20 cellular contexts compared by ENCODE assay signal in genomic region chr13:33154911-33155310, GRCh38.
DNase-seq lines count a peak whose midpoint lies in the region; ATAC-seq, FAIRE-seq and TF ChIP-seq lines count a peak whose summit lies in the region.
"Had no signal": no experiment of that assay in that cellular context is flagged by ENCODE, and none has a peak within 500 bp of the region (broad histone marks: within the 10 kb centered on the region; RNA-seq: fewer than 3 reads in every experiment).

No MANE protein-coding gene starts in this region.

- no peaks in the 10 kb centered on the region for H3K9me3 ChIP-seq in heart left ventricle
- no peaks in the 10 kb centered on the region for H3K9me3 ChIP-seq in endothelial cell of umbilical vein (replicated peaks; ENCODE audit: control insufficient read depth, insufficient read depth, low read length)
- no peaks in the 10 kb centered on the region for H3K9me3 ChIP-seq in vagina
- H3K9me3 ChIP-seq: BLaER1 treated with 17β-estradiol and CSF1 and Interleukin-3, amounts not matched to agents 10 nM and 100 nM had no signal

- H3K36me3 ChIP-seq in heart left ventricle (peaks cover 0 to 42% (median 19%) of the 10 kb centered on the region in 9 donors), endothelial cell of umbilical vein (ENCODE audit: control insufficient read depth in 2 of 2, extremely low read depth in 1 of 2, insufficient read depth in 2 of 2, low read length in 2 of 2) (peaks cover 0 to 3% of the 10 kb centered on the region in 2 experiments), vagina (no peaks in the 10 kb centered on the region)
- H3K36me3 ChIP-seq: BLaER1 treated with 17β-estradiol and CSF1 and Interleukin-3, amounts not matched to agents 10 nM and 100 nM had no signal

- H3K4me2 ChIP-seq in endothelial cell of umbilical vein (ENCODE audit: insufficient read depth, low read length): no peak overlapping the region
- H3K4me2 ChIP-seq: BLaER1 treated with 17β-estradiol and CSF1 and Interleukin-3, amounts not matched to agents 10 nM and 100 nM had no signal

- H3K27ac ChIP-seq in heart left ventricle (peak overlapping the region in 9 of 12 donors; percentile 18 to 68 (median 44)), endothelial cell of umbilical vein (ENCODE audit: insufficient read depth, low read depth, low read length) (peak overlapping the region; percentile 91), vagina (peak overlapping the region; percentile 27)
- H3K27ac ChIP-seq: BLaER1 treated with 17β-estradiol and CSF1 and Interleukin-3, amounts not matched to agents 10 nM and 100 nM had no signal

- peaks cover 47% of the 10 kb centered on the region for H3K36me3 Mint-ChIP-seq in osteocyte (ENCODE audit: unreplicated experiment)
- H3K36me3 Mint-ChIP-seq: CD8-positive, alpha-beta memory T cell had no signal

- no peak for FAIRE-seq in endothelial cell of umbilical vein (lab: Jason Lieb, UNC)
- FAIRE-seq: D721Med, G401.6 had no signal

- no peaks in the 10 kb centered on the region for H4K20me1 ChIP-seq in endothelial cell of umbilical vein (replicated peaks; ENCODE audit: control insufficient read depth, extremely low read depth, insufficient read depth, low read length)
- H4K20me1 ChIP-seq: BLaER1 treated with 17β-estradiol and CSF1 and Interleukin-3, amounts not matched to agents 10 nM and 100 nM had no signal

- ATAC-seq in heart left ventricle (peak in 1 of 4 donors; percentile 10), Right ventricle myocardium superior (ENCODE audit: poor library complexity) (no peak), HG03045 (IDR thresholded peaks at IDR 0.05; ENCODE audit: unreplicated experiment) (no peak)

- TF ChIP-seq CTCF in heart left ventricle (IDR thresholded peaks at IDR 0.05): no peak
- TF ChIP-seq CTCF in endothelial cell of umbilical vein (IDR thresholded peaks at IDR 0.05; ENCODE audit: extremely low read depth in 1 of 2, insufficient read depth in 1 of 2, low read depth in 1 of 2, low read length in 2 of 2): no peak
- no peak for TF ChIP-seq CTCF in osteocyte (IDR thresholded peaks at IDR 0.05)
- no peak for TF ChIP-seq CTCF in vagina (IDR thresholded peaks at IDR 0.05)

- no peak overlapping the region for H3K4me3 ChIP-seq in heart left ventricle
- H3K4me3 ChIP-seq in endothelial cell of umbilical vein (replicated peaks in 1 of 3; ENCODE audit: insufficient read depth in 1 of 3, low read depth in 1 of 3, low read length in 3 of 3): no peak overlapping the region
- no peak overlapping the region for H3K4me3 ChIP-seq in vagina
- H3K4me3 ChIP-seq: BLaER1 treated with 17β-estradiol and CSF1 and Interleukin-3, amounts not matched to agents 10 nM and 100 nM had no signal

- H3K27me3 Mint-ChIP-seq in osteocyte (ENCODE audit: unreplicated experiment): no peaks in the 10 kb centered on the region

- H3K27ac Mint-ChIP-seq in osteocyte (ENCODE audit: unreplicated experiment): peak overlapping the region; percentile 97
- H3K27ac Mint-ChIP-seq: CD8-positive, alpha-beta memory T cell had no signal

- dilution Hi-C loops in endothelial cell of umbilical vein (cut with MboI; ENCODE audit: extremely low pct_ligation_motif_present, low sequenced_read_pairs): no loop called here

- no peak for DNase-seq in heart left ventricle
- DNase-seq in Right ventricle myocardium superior: no peak
- DNase-seq in endothelial cell of umbilical vein (ENCODE audit: low read depth, low spot score): no peak
- no peak for DNase-seq in osteocyte (ENCODE audit: extremely low spot score, unreplicated experiment)
- DNase-seq in vagina (ENCODE audit: extremely low spot score in 2 of 2): no peak
- no peak for DNase-seq in hypothalamus (lab: John Stamatoyannopoulos, UW)
- no peak for DNase-seq in HK-2 (ENCODE audit: unreplicated experiment)
- DNase-seq: 8988T; CD8-positive, alpha-beta memory T cell; DND-41; HCEC 1CT; KBM-7; MV-4-11; NCI-H1930; NCI-H446 treated with DMSO at 0.1 percent for 48 hours; OCI-M1 had no signal

- CTCF ChIA-PET in endothelial cell of umbilical vein (lab: Charles Lee): interaction anchor here (0.7 to 3.1 kb wide), 9 partner anchors 9 to 486 kb away, joined by 3 to 18 read pairs (median 6); no protein-coding TSS in a partner anchor

- H3K9me3 Mint-ChIP-seq in osteocyte (ENCODE audit: unreplicated experiment): no peaks in the 10 kb centered on the region
- H3K9me3 Mint-ChIP-seq: CD8-positive, alpha-beta memory T cell had no signal

- no peak overlapping the region for H3K9ac ChIP-seq in endothelial cell of umbilical vein (replicated peaks; ENCODE audit: extremely low read depth, insufficient read depth, low read length)
- H3K9ac ChIP-seq: BLaER1 treated with 17β-estradiol and CSF1 and Interleukin-3, amounts not matched to agents 10 nM and 100 nM had no signal

- BruUV-seq in endothelial cell of umbilical vein (replicated peaks; lab: Mats Ljungman, UMichigan): no TSS peak

- peaks cover 64% of the 10 kb centered on the region for H3K4me1 Mint-ChIP-seq in osteocyte (ENCODE audit: unreplicated experiment)
- H3K4me1 Mint-ChIP-seq: CD8-positive, alpha-beta memory T cell had no signal

- no peak overlapping the region for H3K4me3 Mint-ChIP-seq in osteocyte (ENCODE audit: unreplicated experiment)
- H3K4me3 Mint-ChIP-seq: CD8-positive, alpha-beta memory T cell had no signal

- POLR2A ChIA-PET in endothelial cell of umbilical vein (lab: Charles Lee): no interaction called here

- WGBS in heart left ventricle, 4 donors: 70 to 88% (median 79%) methylated on average over 5 of the region's 5 CpGs

- TF ChIP-seq POLR2A in heart left ventricle (IDR thresholded peaks at IDR 0.05) (no peak), endothelial cell of umbilical vein (IDR thresholded peaks at IDR 0.05; ENCODE audit: low read depth, low read length) (no peak), vagina (IDR thresholded peaks at IDR 0.05) (no peak)

- H2AFZ ChIP-seq in endothelial cell of umbilical vein (ENCODE audit: low read depth, low read length): no peak overlapping the region

- intact Hi-C loops in heart left ventricle (cut with DNase I) (loop anchor here in 1 of 10 donors (5.0 kb wide), 1 partner anchor 47 kb away; no protein-coding TSS in a partner anchor), Right ventricle myocardium superior (cut with DNase I) (no loop called here), endothelial cell of umbilical vein (cut with micrococcal nuclease) (no loop called here), vagina (cut with DNase I) (no loop called here)

- H3K9me1 ChIP-seq in endothelial cell of umbilical vein (replicated peaks; ENCODE audit: control insufficient read depth, extremely low read depth, insufficient read depth, low read length): no peaks in the 10 kb centered on the region

- H3K4me1 ChIP-seq in heart left ventricle: peaks cover 0 to 50% (median 13%) of the 10 kb centered on the region in 12 donors
- peaks cover 31% of the 10 kb centered on the region for H3K4me1 ChIP-seq in endothelial cell of umbilical vein (ENCODE audit: control insufficient read depth, extremely low read depth, insufficient read depth, low read length)
- peaks cover 28% of the 10 kb centered on the region for H3K4me1 ChIP-seq in vagina

- no peaks in the 10 kb centered on the region for H3K27me3 ChIP-seq in heart left ventricle
- no peaks in the 10 kb centered on the region for H3K27me3 ChIP-seq in endothelial cell of umbilical vein (ENCODE audit: control insufficient read depth in 2 of 2, insufficient read depth in 2 of 2, low read length in 2 of 2)
- H3K27me3 ChIP-seq in vagina: no peaks in the 10 kb centered on the region
- H3K27me3 ChIP-seq: BLaER1 treated with 17β-estradiol and CSF1 and Interleukin-3, amounts not matched to agents 10 nM and 100 nM had no signal

- peaks cover 21% of the 10 kb centered on the region for H3K79me2 ChIP-seq in endothelial cell of umbilical vein (ENCODE audit: control insufficient read depth, insufficient read depth, low read length)

TF ChIP-seq in endothelial cell of umbilical vein, 7 proteins besides CTCF, POLR2A, EP300 and RAD21:
- TF ChIP-seq EZH2 (IDR thresholded peaks at IDR 0.05; ENCODE audit: borderline replicate concordance, low read depth, low read length, severe bottlenecking) (no peak), POLR2AphosphoS5 (IDR thresholded peaks at IDR 0.05; ENCODE audit: insufficient read depth, low read depth, low read length) (no peak), MYC (IDR thresholded peaks at IDR 0.05; ENCODE audit: low read depth, low read length) (no peak), MAX (IDR thresholded peaks at IDR 0.05; ENCODE audit: insufficient read depth, insufficient read length) (no peak), FOS (IDR thresholded peaks at IDR 0.05; ENCODE audit: borderline replicate concordance, insufficient read depth, low read length) (no peak), JUN (IDR thresholded peaks at IDR 0.05; ENCODE audit: borderline replicate concordance, insufficient read depth, insufficient read length, low read depth) (no peak), GATA2 (IDR thresholded peaks at IDR 0.05; ENCODE audit: insufficient read depth, insufficient read length, low read depth, low read length) (no peak)

Comparison
In these comparisons a context has a peak if more than half of its experiments do, and no peak if none do; other contexts are left out.
1. H3K27ac ChIP-seq: peak in every context shown above with its lines; median percentile 91 in endothelial cell of umbilical vein; 44 in heart left ventricle; 27 in vagina.